18 cellular contexts compared by ENCODE assay signal in the genomic region with DNA sequence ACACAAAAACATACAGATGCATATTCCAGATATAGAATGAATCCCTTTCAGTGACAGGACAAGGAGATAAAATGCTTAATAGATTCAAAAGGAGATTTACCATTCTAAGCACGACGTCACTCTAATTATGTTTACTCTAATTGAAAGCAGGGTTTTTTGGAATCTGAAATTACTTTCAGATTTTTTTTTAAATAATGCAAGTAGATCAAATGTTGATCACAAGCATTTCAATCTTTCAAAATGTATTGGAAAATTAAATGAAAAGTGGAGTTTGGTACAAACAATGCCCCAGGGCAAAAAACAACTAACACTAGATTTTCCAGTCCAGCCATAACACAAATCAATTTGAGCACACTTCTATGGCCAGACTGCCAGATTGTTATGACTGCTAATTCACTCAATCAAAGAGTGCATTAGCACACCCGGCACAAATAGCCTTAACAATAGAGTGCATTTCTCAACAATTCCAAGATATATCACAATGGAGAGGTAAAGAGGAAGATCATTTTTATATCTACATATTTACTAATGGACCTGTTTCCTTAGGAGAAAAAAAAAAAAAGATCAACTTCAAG. TPM values are rescaled to one million over a fixed set of nuclear protein-coding genes. Genes with fewer than 3 reads are reported as not detected.
"Had no signal": no experiment of that assay in that cellular context is flagged by ENCODE, and none has a peak within 500 bp of the region (broad histone marks: within the 10 kb centered on the region; RNA-seq: fewer than 3 reads in every experiment).

No MANE protein-coding gene starts in this region.

- H3K9me3 Mint-ChIP-seq: activated naive CD8-positive, alpha-beta T cell treated with anti-CD3 and anti-CD28 coated beads for 36 hours; activated T-helper 1 cell treated with anti-CD3 and anti-CD28 coated beads, Interleukin-12 subunit alpha, Interleukin-12 subunit beta, Interleukin-2, Interleukin-4 antibody, amounts not matched to agents 30 ng/mL and 10 ng/mL and 1 ng/mL, durations not matched to agents 14 hours and 24 hours and 36 hours had no signal

- H3K36me3 Mint-ChIP-seq: activated naive CD8-positive, alpha-beta T cell treated with anti-CD3 and anti-CD28 coated beads for 36 hours; natural killer cell treated with Interleukin-12 subunit alpha and Interleukin-12 subunit beta and Interleukin-15 and Interleukin-18, amount 100 ng/mL, for 72 hours had no signal

- H3K27ac Mint-ChIP-seq: activated naive CD8-positive, alpha-beta T cell treated with anti-CD3 and anti-CD28 coated beads for 36 hours; activated T-helper 1 cell treated with anti-CD3 and anti-CD28 coated beads, Interleukin-12 subunit alpha, Interleukin-12 subunit beta, Interleukin-2, Interleukin-4 antibody, amounts not matched to agents 30 ng/mL and 10 ng/mL and 1 ng/mL, durations not matched to agents 14 hours and 24 hours and 36 hours; natural killer cell treated with Interleukin-12 subunit alpha and Interleukin-12 subunit beta and Interleukin-15 and Interleukin-18, amount 100 ng/mL, for 72 hours; progenitor cell of endocrine pancreas had no signal

- H3K27me3 Mint-ChIP-seq: progenitor cell of endocrine pancreas had no signal

- DNase-seq: activated naive CD8-positive, alpha-beta T cell treated with anti-CD3 and anti-CD28 coated beads for 36 hours; amygdala; body of pancreas; cortex of kidney; effector memory CD4-positive, alpha-beta T cell; foreskin keratinocyte; head of caudate nucleus; mesendoderm; stimulated activated CD4-positive, alpha-beta T cell treated with anti-CD3 and anti-CD28 coated beads, Interleukin-15, amount 100 ng/mL, for 24 hours; stimulated activated CD4-positive, alpha-beta T cell treated with anti-CD3 and anti-CD28 coated beads, Interleukin-4, amount 100 ng/mL, for 24 hours; stimulated activated naive CD4-positive, alpha-beta T cell; substantia nigra had no signal

- H3K4me3 Mint-ChIP-seq: activated naive CD8-positive, alpha-beta T cell treated with anti-CD3 and anti-CD28 coated beads for 36 hours; activated T-helper 1 cell treated with anti-CD3 and anti-CD28 coated beads, Interleukin-12 subunit alpha, Interleukin-12 subunit beta, Interleukin-2, Interleukin-4 antibody, amounts not matched to agents 30 ng/mL and 10 ng/mL and 1 ng/mL, durations not matched to agents 14 hours and 24 hours and 36 hours; central memory CD8-positive, alpha-beta T cell; natural killer cell treated with Interleukin-12 subunit alpha and Interleukin-12 subunit beta and Interleukin-15 and Interleukin-18, amount 100 ng/mL, for 72 hours had no signal

- H3K4me1 Mint-ChIP-seq: central memory CD8-positive, alpha-beta T cell had no signal

- ATAC-seq: activated CD4-positive, CD25-positive, alpha-beta regulatory T cell treated with anti-CD3 and anti-CD28 coated beads, Interleukin-2, amount 50 U/mL, for 24 hours; body of pancreas; foreskin keratinocyte; natural killer cell treated with Interleukin-12 subunit alpha and Interleukin-12 subunit beta and Interleukin-15 and Interleukin-18, amount 100 ng/mL, for 72 hours had no signal

RNA-seq across cellular contexts. Expression of gene DACH1, which starts 4.3 kb away (rescaled TPM):
- total RNA-seq: activated CD8-positive, alpha-beta memory T cell treated with anti-CD3 and anti-CD28 coated beads for 36 hours; activated naive CD8-positive, alpha-beta T cell treated with anti-CD3 and anti-CD28 coated beads for 36 hours; activated T-helper 1 cell treated with anti-CD3 and anti-CD28 coated beads, Interleukin-12 subunit alpha, Interleukin-12 subunit beta, Interleukin-2, Interleukin-4 antibody, amounts not matched to agents 30 ng/mL and 10 ng/mL and 1 ng/mL, durations not matched to agents 14 hours and 24 hours and 36 hours; foreskin keratinocyte had no signal
